ENCODE assay signal across 11 cellular contexts in genomic region chr7:134462337-134462925, GRCh38. TPM values are rescaled to one million over a fixed set of nuclear protein-coding genes. Genes with fewer than 3 reads are reported as not detected.
DNase-seq lines count a peak whose midpoint lies in the region; ATAC-seq, FAIRE-seq and TF ChIP-seq lines count a peak whose summit lies in the region.
"Had no signal": no experiment of that assay in that cellular context is flagged by ENCODE, and none has a peak within 500 bp of the region (broad histone marks: within the 10 kb centered on the region; RNA-seq: fewer than 3 reads in every experiment).

No MANE protein-coding gene starts in this region.

- POLR2A ChIA-PET in A673 (lab: Charles Lee; ENCODE audit: low non-redundant PET), result no interaction called here

- H3K9me3 ChIP-seq in A673 (ENCODE audit: low read depth, low read length, poor library complexity, severe bottlenecking), result peaks cover 16% of the 10 kb centered on the region

- TF ChIP-seq POLR2A in GM12892 (IDR thresholded peaks at IDR 0.05; ENCODE audit: low read depth, low read length), result no peak

- peaks cover 5% of the 10 kb centered on the region for H3K4me1 ChIP-seq in A673 (ENCODE audit: insufficient read depth, low read length, poor library complexity, severe bottlenecking)

- no peak overlapping the region for H3K27ac ChIP-seq in A673 (ENCODE audit: low read depth, low read length, poor library complexity, severe bottlenecking)
- H3K27ac ChIP-seq: epithelial cell of prostate had no signal

- no peaks in the 10 kb centered on the region for H3K27me3 ChIP-seq in A673 (replicated peaks; ENCODE audit: insufficient read depth, low read depth, low read length, poor library complexity)

- no peak for ATAC-seq in HG03565 (IDR thresholded peaks at IDR 0.05; ENCODE audit: unreplicated experiment)

- no TSS peak for BruUV-seq in A673 (replicated peaks; lab: Mats Ljungman, UMichigan)

- in situ Hi-C loops in astrocyte of the cerebellum (cut with HindIII; ENCODE audit: low sequenced_read_pairs), result no loop called here

- H3K36me3 ChIP-seq in A673 (ENCODE audit: insufficient read depth, low read length, poor library complexity, severe bottlenecking), result no peaks in the 10 kb centered on the region

- CTCF ChIA-PET in A673 (lab: Charles Lee), result no interaction called here

- FAIRE-seq in GM12892 (lab: Jason Lieb, UNC), result no peak

- H3K4me3 ChIP-seq in A673 (ENCODE audit: low read depth, low read length, poor library complexity, severe bottlenecking) (no peak overlapping the region), astrocyte of the cerebellum (ENCODE audit: low read depth, low read length) (no peak overlapping the region)

- TF ChIP-seq CTCF in A673 (conservative IDR thresholded peaks at IDR 0.05; ENCODE audit: low read depth, low read length), result no peak
- no peak for TF ChIP-seq CTCF in astrocyte of the cerebellum (IDR thresholded peaks at IDR 0.05; ENCODE audit: low read depth, low read length, missing control alignments)

- DNase-seq in A673 (ENCODE audit: low spot score), result peak; percentile 29
- DNase-seq in H4 (ENCODE audit: low spot score), result peak; percentile 63
- DNase-seq in astrocyte of the cerebellum (ENCODE audit: low read depth), result peak; percentile 58
- DNase-seq in hepatic stellate cell (ENCODE audit: low spot score), result peak; percentile 81
- DNase-seq in stimulated activated naive CD4-positive, alpha-beta T cell (lab: John Stamatoyannopoulos, UW), result no peak
- no peak for DNase-seq in GM12892 (ENCODE audit: insufficient read length)
- DNase-seq in NCI-H146 treated with DMSO at 0.1 percent for 48 hours (lab: John Stamatoyannopoulos, UW; ENCODE audit: unreplicated experiment), result no peak
- DNase-seq: DND-41, NCI-H1092 had no signal

- intact Hi-C loops in A673 (cut with micrococcal nuclease; ENCODE audit: unreplicated experiment), result no loop called here

RNA-seq across cellular contexts. Expression of gene AKR1B1, which starts 3.5 kb away (rescaled TPM):
- 104 and 111 TPM in 2 replicates for total RNA-seq in A673 (2021)
- total RNA-seq in H4 (2014; rRNA removed; shearing (Covaris generic)), result 261 and 288 TPM in 2 replicates
- 97.8 TPM for polyA plus RNA-seq in GM12892 (2012; ENCODE audit: missing spikeins)

Comparison
In these comparisons a context has a peak if more than half of its experiments do, and no peak if none do; other contexts are left out.
1. DNase-seq: peak in A673 (single experiment), H4 (single experiment), astrocyte of the cerebellum (single experiment) and hepatic stellate cell (single experiment); none in stimulated activated naive CD4-positive, alpha-beta T cell (0 of 6), GM12892 (single experiment) and NCI-H146 treated with DMSO at 0.1 percent for 48 hours (single experiment).